ENCODE assay signal across 18 cellular contexts in the genomic region with DNA sequence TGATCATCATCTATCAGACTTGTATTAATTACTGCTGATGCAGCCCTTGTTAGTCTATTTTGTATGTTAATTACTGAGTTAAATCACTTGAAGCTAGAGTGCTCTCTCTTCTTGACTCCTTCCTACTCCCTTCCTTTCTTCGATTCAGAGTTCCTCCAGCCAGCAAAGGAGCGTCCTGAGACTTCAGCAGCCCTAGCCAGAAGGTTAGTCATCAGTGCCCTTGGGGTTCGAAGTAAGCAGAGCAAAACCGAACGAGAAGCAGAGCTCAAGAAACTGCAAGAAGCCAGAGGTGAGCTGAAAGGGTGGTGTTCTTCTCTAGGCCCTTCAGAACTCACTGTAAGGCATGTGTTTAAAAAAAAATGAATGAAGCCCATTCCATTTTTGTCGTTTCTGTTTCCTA. TPM values are rescaled to one million over a fixed set of nuclear protein-coding genes. Genes with fewer than 3 reads are reported as not detected.
"Had no signal": no experiment of that assay in that cellular context is flagged by ENCODE, and none has a peak within 500 bp of the region (broad histone marks: within the 10 kb centered on the region; RNA-seq: fewer than 3 reads in every experiment).

No MANE protein-coding gene starts in this region.

- H3K4me3 ChIP-seq: ascending aorta, gastroesophageal sphincter, heart right ventricle, skin epidermis, tibial nerve, uterus had no signal

- FAIRE-seq: bronchial epithelial cell, islet of Langerhans had no signal

- H3K9me3 ChIP-seq: ascending aorta, gastroesophageal sphincter, heart right ventricle, tibial nerve, uterus had no signal

- H3K36me3 ChIP-seq: uterus had no signal

- H3K4me3 Mint-ChIP-seq: activated CD4-positive, alpha-beta T cell treated with anti-CD3 and anti-CD28 coated beads, Interleukin-2, amount 10 ng/mL, durations not matched to agents 7 days and 5 days; T-helper 2 cell treated with Interferon-gamma antibody and Interleukin-4, amounts not matched to agents 5 μg/mL and 100 μg/mL, for 36 hours had no signal

- H3K27me3 ChIP-seq: ascending aorta, gastroesophageal sphincter, heart right ventricle, tibial nerve, uterus had no signal

- H3K27ac Mint-ChIP-seq: activated CD4-positive, alpha-beta T cell treated with anti-CD3 and anti-CD28 coated beads, Interleukin-2, amount 10 ng/mL, durations not matched to agents 7 days and 5 days; T-helper 2 cell treated with Interferon-gamma antibody and Interleukin-4, amounts not matched to agents 5 μg/mL and 100 μg/mL, for 36 hours had no signal

- H3K9me3 Mint-ChIP-seq: activated CD4-positive, alpha-beta T cell treated with anti-CD3 and anti-CD28 coated beads, Interleukin-2, amount 10 ng/mL, durations not matched to agents 7 days and 5 days; T-helper 2 cell treated with Interferon-gamma antibody and Interleukin-4, amounts not matched to agents 5 μg/mL and 100 μg/mL, for 36 hours had no signal

- H3K27ac ChIP-seq: ascending aorta, gastroesophageal sphincter, heart right ventricle, skin epidermis, tibial nerve, uterus had no signal

- H3K27me3 Mint-ChIP-seq: activated CD4-positive, alpha-beta T cell treated with anti-CD3 and anti-CD28 coated beads, Interleukin-2, amount 10 ng/mL, durations not matched to agents 7 days and 5 days had no signal

- H3K4me1 ChIP-seq: ascending aorta, gastroesophageal sphincter, tibial nerve, uterus had no signal

- DNase-seq: activated CD4-positive, alpha-beta T cell treated with anti-CD3 and anti-CD28 coated beads, Interleukin-2, amount 10 ng/mL, durations not matched to agents 7 days and 5 days; activated naive CD4-positive, alpha-beta T cell; heart right ventricle; occipital lobe; right cardiac atrium; stimulated activated CD4-positive, alpha-beta T cell treated with anti-CD3 and anti-CD28 coated beads, Interleukin-15, amount 100 ng/mL, for 24 hours; stimulated activated CD4-positive, alpha-beta T cell treated with anti-CD3 and anti-CD28 coated beads, Interleukin-4, amount 100 ng/mL, for 24 hours; stimulated activated naive CD4-positive, alpha-beta T cell; substantia nigra; SW 1271; uterus had no signal

RNA-seq across cellular contexts. Expression of gene LOXL4, which starts 32.1 kb away (rescaled TPM):
- total RNA-seq: activated CD4-positive, alpha-beta T cell treated with anti-CD3 and anti-CD28 coated beads, Interleukin-2, amount 10 ng/mL, durations not matched to agents 7 days and 5 days had no signal
